ENCODE assay signal across 2 cellular contexts in the genomic region with DNA sequence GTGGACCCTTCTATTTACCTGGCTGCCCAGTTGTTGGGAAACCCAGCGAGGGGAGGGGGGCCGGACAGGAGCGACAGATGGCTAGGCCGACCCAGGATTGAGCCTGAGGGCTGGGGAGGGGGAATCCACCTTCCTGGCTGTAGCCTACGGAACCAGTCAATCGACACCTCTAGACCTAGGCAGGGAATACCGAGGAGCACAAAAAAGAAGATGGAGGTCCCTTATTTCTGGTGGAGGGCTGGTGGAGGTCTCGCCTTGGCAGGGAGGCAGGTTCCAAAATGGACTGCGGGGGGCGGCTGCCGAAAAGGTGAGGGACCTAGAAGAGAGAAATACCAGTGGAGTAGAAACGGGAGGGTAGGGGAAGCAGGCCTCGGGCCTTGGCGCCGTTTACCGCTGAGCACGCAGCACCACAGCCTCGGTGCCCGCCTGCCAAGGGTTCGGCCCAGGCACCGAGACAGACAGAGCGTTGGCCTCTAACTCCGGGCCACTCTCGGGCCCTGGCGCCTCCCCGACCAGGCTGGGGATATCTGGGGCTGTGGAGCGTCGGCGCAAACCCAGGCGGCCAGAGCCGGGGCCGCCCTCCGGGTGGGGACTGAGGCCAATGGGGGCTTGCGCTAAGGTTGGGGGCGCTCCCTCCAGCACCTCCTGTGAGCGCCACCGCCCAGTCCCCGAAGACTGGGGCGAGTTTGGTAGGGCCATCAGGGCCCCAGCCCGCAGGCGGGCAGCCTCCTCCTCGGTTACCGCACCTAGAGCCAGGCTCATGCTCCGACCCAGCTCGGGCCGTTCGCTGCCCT.
TF ChIP-seq lines count a peak whose summit lies in the region.

No MANE protein-coding gene starts in this region.

TF ChIP-seq in IMR-90, 13 proteins besides CTCF, POLR2A, EP300 and RAD21:
- TF ChIP-seq NFE2L2 (IDR thresholded peaks at IDR 0.05; ENCODE audit: low read depth, low read length) = no peak
- no peak for TF ChIP-seq MXI1 (IDR thresholded peaks at IDR 0.05; ENCODE audit: borderline replicate concordance, low read depth, low read length)
- no peak for TF ChIP-seq RCOR1 (IDR thresholded peaks at IDR 0.05; ENCODE audit: insufficient replicate concordance, low read length)
- no peak for TF ChIP-seq FOS (IDR thresholded peaks at IDR 0.05; ENCODE audit: low read depth, low read length)
- no peak for TF ChIP-seq RFX5 (IDR thresholded peaks at IDR 0.05; ENCODE audit: low read depth, low read length)
- TF ChIP-seq SMC3 (IDR thresholded peaks at IDR 0.05; ENCODE audit: low read depth, low read length) = no peak
- TF ChIP-seq MAZ (IDR thresholded peaks at IDR 0.05; ENCODE audit: borderline replicate concordance, low read depth, low read length) = no peak
- no peak for TF ChIP-seq MAFK (IDR thresholded peaks at IDR 0.05; ENCODE audit: low read depth, low read length)
- TF ChIP-seq BHLHE40 (IDR thresholded peaks at IDR 0.05; ENCODE audit: low read depth, low read length) = no peak
- TF ChIP-seq CHD1 (IDR thresholded peaks at IDR 0.05; ENCODE audit: low read depth, low read length) = no peak
- no peak for TF ChIP-seq CEBPB (IDR thresholded peaks at IDR 0.05; ENCODE audit: low read depth, low read length)
- TF ChIP-seq, protein P1, sequence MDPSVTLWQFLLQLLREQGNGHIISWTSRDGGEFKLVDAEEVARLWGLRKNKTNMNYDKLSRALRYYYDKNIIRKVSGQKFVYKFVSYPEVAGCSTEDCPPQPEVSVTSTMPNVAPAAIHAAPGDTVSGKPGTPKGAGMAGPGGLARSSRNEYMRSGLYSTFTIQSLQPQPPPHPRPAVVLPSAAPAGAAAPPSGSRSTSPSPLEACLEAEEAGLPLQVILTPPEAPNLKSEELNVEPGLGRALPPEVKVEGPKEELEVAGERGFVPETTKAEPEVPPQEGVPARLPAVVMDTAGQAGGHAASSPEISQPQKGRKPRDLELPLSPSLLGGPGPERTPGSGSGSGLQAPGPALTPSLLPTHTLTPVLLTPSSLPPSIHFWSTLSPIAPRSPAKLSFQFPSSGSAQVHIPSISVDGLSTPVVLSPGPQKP (IDR thresholded peaks at IDR 0.05; ENCODE audit: borderline replicate concordance, low read depth, low read length) = no peak
- TF ChIP-seq, protein P2, sequence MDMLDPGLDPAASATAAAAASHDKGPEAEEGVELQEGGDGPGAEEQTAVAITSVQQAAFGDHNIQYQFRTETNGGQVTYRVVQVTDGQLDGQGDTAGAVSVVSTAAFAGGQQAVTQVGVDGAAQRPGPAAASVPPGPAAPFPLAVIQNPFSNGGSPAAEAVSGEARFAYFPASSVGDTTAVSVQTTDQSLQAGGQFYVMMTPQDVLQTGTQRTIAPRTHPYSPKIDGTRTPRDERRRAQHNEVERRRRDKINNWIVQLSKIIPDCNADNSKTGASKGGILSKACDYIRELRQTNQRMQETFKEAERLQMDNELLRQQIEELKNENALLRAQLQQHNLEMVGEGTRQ (IDR thresholded peaks at IDR 0.05; ENCODE audit: low read depth, low read length) = no peak

TF ChIP-seq in neural cell, 6 proteins besides CTCF, POLR2A, EP300 and RAD21:
- TF ChIP-seq SMC3 (conservative IDR thresholded peaks at IDR 0.05; ENCODE audit: poor library complexity) (no peak), EZH2 (IDR thresholded peaks at IDR 0.05; ENCODE audit: borderline replicate concordance, insufficient read depth, low read length, poor library complexity, severe bottlenecking) (no peak), TAF1 (IDR thresholded peaks at IDR 0.05; ENCODE audit: low read depth) (no peak), MXI1 (conservative IDR thresholded peaks at IDR 0.05; ENCODE audit: poor library complexity, severe bottlenecking) (no peak), POLR2AphosphoS5 (IDR thresholded peaks at IDR 0.05) (no peak)
- TF ChIP-seq, protein P3, sequence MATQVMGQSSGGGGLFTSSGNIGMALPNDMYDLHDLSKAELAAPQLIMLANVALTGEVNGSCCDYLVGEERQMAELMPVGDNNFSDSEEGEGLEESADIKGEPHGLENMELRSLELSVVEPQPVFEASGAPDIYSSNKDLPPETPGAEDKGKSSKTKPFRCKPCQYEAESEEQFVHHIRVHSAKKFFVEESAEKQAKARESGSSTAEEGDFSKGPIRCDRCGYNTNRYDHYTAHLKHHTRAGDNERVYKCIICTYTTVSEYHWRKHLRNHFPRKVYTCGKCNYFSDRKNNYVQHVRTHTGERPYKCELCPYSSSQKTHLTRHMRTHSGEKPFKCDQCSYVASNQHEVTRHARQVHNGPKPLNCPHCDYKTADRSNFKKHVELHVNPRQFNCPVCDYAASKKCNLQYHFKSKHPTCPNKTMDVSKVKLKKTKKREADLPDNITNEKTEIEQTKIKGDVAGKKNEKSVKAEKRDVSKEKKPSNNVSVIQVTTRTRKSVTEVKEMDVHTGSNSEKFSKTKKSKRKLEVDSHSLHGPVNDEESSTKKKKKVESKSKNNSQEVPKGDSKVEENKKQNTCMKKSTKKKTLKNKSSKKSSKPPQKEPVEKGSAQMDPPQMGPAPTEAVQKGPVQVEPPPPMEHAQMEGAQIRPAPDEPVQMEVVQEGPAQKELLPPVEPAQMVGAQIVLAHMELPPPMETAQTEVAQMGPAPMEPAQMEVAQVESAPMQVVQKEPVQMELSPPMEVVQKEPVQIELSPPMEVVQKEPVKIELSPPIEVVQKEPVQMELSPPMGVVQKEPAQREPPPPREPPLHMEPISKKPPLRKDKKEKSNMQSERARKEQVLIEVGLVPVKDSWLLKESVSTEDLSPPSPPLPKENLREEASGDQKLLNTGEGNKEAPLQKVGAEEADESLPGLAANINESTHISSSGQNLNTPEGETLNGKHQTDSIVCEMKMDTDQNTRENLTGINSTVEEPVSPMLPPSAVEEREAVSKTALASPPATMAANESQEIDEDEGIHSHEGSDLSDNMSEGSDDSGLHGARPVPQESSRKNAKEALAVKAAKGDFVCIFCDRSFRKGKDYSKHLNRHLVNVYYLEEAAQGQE (IDR thresholded peaks at IDR 0.05; ENCODE audit: borderline replicate concordance) = no peak
